Comparison of ENCODE assay signal across 18 cellular contexts in genomic region chr2:215895330-215895729, GRCh38.
"Had no signal": no experiment of that assay in that cellular context is flagged by ENCODE, and none has a peak within 500 bp of the region (broad histone marks: within the 10 kb centered on the region; RNA-seq: fewer than 3 reads in every experiment).

No MANE protein-coding gene starts in this region.

- H3K9me3 ChIP-seq: body of pancreas, lower lobe of right lung, sigmoid colon, stomach, upper lobe of left lung had no signal

- DNase-seq: activated CD4-positive, alpha-beta T cell treated with anti-CD3 and anti-CD28 coated beads, Interleukin-2, amount 10 ng/mL, durations not matched to agents 24 days and 14 days; activated CD8-positive, alpha-beta T cell treated with anti-CD3 and anti-CD28 coated beads for 36 hours; activated naive CD4-positive, alpha-beta T cell treated with Interleukin-2 at 50 U/mL for 16 hours; activated T-cell treated with anti-CD3 and anti-CD28 coated beads, Interleukin-2, amount 50 U/mL, for 1 hour; body of pancreas; central memory CD4-positive, alpha-beta T cell; endodermal cell; foreskin fibroblast; lower lobe of right lung; natural killer cell; sigmoid colon; stimulated activated CD4-positive, alpha-beta T cell treated with anti-CD3 and anti-CD28 coated beads, Interleukin-4, amount 100 ng/mL, for 24 hours; stomach; upper lobe of left lung had no signal

- H3K4me2 ChIP-seq: hepatocyte had no signal

- H3K9ac ChIP-seq: parathyroid adenoma had no signal

- H3K4me3 ChIP-seq: body of pancreas, hepatocyte, lower lobe of right lung, sigmoid colon, stomach, upper lobe of left lung had no signal

- H3K79me2 ChIP-seq: hepatocyte, parathyroid adenoma had no signal

- H2AFZ ChIP-seq: hepatocyte, parathyroid adenoma had no signal

- ATAC-seq: activated CD8-positive, alpha-beta T cell treated with anti-CD3 and anti-CD28 coated beads for 36 hours; body of pancreas; lower lobe of right lung; natural killer cell; stimulated activated effector memory CD8-positive, alpha-beta T cell treated with anti-CD3 and anti-CD28 coated beads, Interleukin-12 subunit alpha, Interleukin-12 subunit beta, amount 100 ng/mL, for 72 hours had no signal

- H3K36me3 ChIP-seq: lower lobe of right lung, sigmoid colon, stomach, upper lobe of left lung had no signal

- H3K27me3 ChIP-seq: body of pancreas, hepatocyte, sigmoid colon, stomach, upper lobe of left lung had no signal

- H3K4me1 ChIP-seq: body of pancreas, parathyroid adenoma, stomach had no signal

- H3K27ac ChIP-seq: body of pancreas, epithelial cell of prostate, hepatocyte, lower lobe of right lung, parathyroid adenoma, sigmoid colon, stomach, upper lobe of left lung had no signal
